Comparison of ENCODE assay signal across 9 cellular contexts in the genomic region with DNA sequence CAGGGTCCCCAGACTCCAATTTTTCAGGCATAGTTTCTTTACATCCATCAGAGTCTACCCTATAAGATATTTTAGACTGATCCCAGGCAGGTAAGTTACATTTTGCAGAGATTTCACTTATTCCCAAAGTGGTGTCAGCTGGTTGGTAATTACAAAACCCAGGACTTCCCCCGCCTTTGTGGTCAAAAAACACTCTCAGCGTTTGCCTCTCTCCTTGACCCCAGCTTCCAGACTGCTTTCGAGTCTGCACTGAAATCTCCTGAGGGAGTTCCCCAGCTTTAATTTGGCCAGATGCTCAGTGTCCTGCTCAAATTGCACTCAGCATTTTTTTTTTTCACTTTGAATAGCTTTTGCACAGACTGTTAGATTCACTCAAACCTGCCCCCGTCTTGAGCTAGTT. TPM values are rescaled to one million over a fixed set of nuclear protein-coding genes. Genes with fewer than 3 reads are reported as not detected.
A peak's percentile ranks its signal among the peaks of the same experiment; 100 is the strongest.
DNase-seq lines count a peak whose midpoint lies in the region; ATAC-seq, FAIRE-seq and TF ChIP-seq lines count a peak whose summit lies in the region.
"Had no signal": no experiment of that assay in that cellular context is flagged by ENCODE, and none has a peak within 500 bp of the region (broad histone marks: within the 10 kb centered on the region; RNA-seq: fewer than 3 reads in every experiment).

No MANE protein-coding gene starts in this region.

- CTCF ChIA-PET in PC-3 (lab: Charles Lee): no interaction called here

- no peaks in the 10 kb centered on the region for H4K20me1 ChIP-seq in PC-3 (ENCODE audit: low read length)

- H3K4me3 ChIP-seq in PC-3 (ENCODE audit: low read length): no peak overlapping the region

- no peak overlapping the region for H3K9ac ChIP-seq in PC-3 (ENCODE audit: low read length)

- no peak for TF ChIP-seq CTCF in PC-3 (conservative IDR thresholded peaks at IDR 0.05; ENCODE audit: low read depth, low read length)

- H3K9me3 ChIP-seq in PC-3 (ENCODE audit: low read length): no peaks in the 10 kb centered on the region

- BruUV-seq in PC-3 (replicated peaks; lab: Mats Ljungman, UMichigan): no TSS peak

- no peaks in the 10 kb centered on the region for H3K4me1 ChIP-seq in PC-3 (ENCODE audit: insufficient read depth, low read length)

- no peaks in the 10 kb centered on the region for H3K36me3 ChIP-seq in PC-3 (ENCODE audit: low read depth, low read length)

- H3K9me2 ChIP-seq in PC-3 (replicated peaks; ENCODE audit: low read length): no peaks in the 10 kb centered on the region

- TF ChIP-seq POLR2A in GM12891 (IDR thresholded peaks at IDR 0.05; ENCODE audit: low read depth, low read length): no peak

- no peaks in the 10 kb centered on the region for H3K27me3 ChIP-seq in PC-3 (ENCODE audit: low read length)

- FAIRE-seq in GM12891 (lab: Jason Lieb, UNC): peak; percentile 71
- FAIRE-seq: kidney had no signal

- no peaks in the 10 kb centered on the region for H3F3A ChIP-seq in PC-3 (ENCODE audit: low read length, unreplicated experiment)

- no peak overlapping the region for H3K4me2 ChIP-seq in PC-3 (ENCODE audit: low read length)

- DNase-seq in GM12891 (ENCODE audit: insufficient read length, low spot score) (no peak), iris pigment epithelial cell (ENCODE audit: low read depth) (peak; percentile 34), G401 (ENCODE audit: low spot score) (no peak), mucosa of gallbladder (ENCODE audit: low spot score) (no peak), PC-3 (no peak)
- DNase-seq in activated effector memory CD4-positive, alpha-beta T cell treated with anti-CD3 and anti-CD28 coated beads, Interleukin-2, amount 50 U/mL, for 16 hours: no peak
- DNase-seq: kidney had no signal

- intact Hi-C loops in PC-3 (cut with micrococcal nuclease): no loop called here

- H3K27ac ChIP-seq in PC-3 (ENCODE audit: low read length): no peak overlapping the region

- no peak overlapping the region for H2AFZ ChIP-seq in PC-3 (ENCODE audit: low read length)

- POLR2A ChIA-PET in PC-3 (lab: Charles Lee; ENCODE audit: unreplicated experiment): no interaction called here

- ATAC-seq in GM21526 (IDR thresholded peaks at IDR 0.05; ENCODE audit: low FRiP score, unreplicated experiment) (peak; percentile 64), HG03558 (IDR thresholded peaks at IDR 0.05; ENCODE audit: extremely low read depth, unreplicated experiment) (peak; percentile 35), PC-3 (no peak)

- in situ Hi-C loops in G401 (cut with HindIII; ENCODE audit: low sequenced_read_pairs): no loop called here

- no peaks in the 10 kb centered on the region for H3K79me2 ChIP-seq in PC-3 (ENCODE audit: low read length)

TF ChIP-seq in GM12891, 5 proteins besides CTCF, POLR2A, EP300 and RAD21:
- TF ChIP-seq TAF1 (IDR thresholded peaks at IDR 0.05; ENCODE audit: low read depth, low read length): no peak
- TF ChIP-seq POU2F2 (IDR thresholded peaks at IDR 0.05; ENCODE audit: low read depth, low read length): no peak
- no peak for TF ChIP-seq PAX5 (IDR thresholded peaks at IDR 0.05; ENCODE audit: insufficient read depth, low read length, severe bottlenecking)
- TF ChIP-seq POLR2AphosphoS5 (IDR thresholded peaks at IDR 0.05; ENCODE audit: low read depth, low read length): no peak
- no peak for TF ChIP-seq SPI1 (IDR thresholded peaks at IDR 0.05; ENCODE audit: low read depth, low read length)

RNA-seq across cellular contexts. Expression of gene AMOT, which starts 11.2 kb away (rescaled TPM):
- 0.91 TPM for polyA plus RNA-seq in GM12891 (2012; ENCODE audit: low read depth, missing spikeins)
- total RNA-seq in G401 (2014; rRNA removed; shearing (Covaris generic)): under 0.01 TPM in 1 of 2 replicates, not detected in the other
- 35.4 TPM for total RNA-seq in mucosa of gallbladder
- 0.58 and 1.3 TPM in 2 replicates for total RNA-seq in PC-3 (2014; rRNA removed)

Comparison
In these comparisons a context has a peak if more than half of its experiments do, and no peak if none do; other contexts are left out.
1. RNA of gene AMOT, which starts 11.2 kb away (total RNA-seq): 35.4 TPM in mucosa of gallbladder (single experiment); 0.58 to 1.3 TPM in PC-3 and under 0.01 TPM in G401; every median in the first group is over 10 times any median in the second.